In the genomic region with DNA sequence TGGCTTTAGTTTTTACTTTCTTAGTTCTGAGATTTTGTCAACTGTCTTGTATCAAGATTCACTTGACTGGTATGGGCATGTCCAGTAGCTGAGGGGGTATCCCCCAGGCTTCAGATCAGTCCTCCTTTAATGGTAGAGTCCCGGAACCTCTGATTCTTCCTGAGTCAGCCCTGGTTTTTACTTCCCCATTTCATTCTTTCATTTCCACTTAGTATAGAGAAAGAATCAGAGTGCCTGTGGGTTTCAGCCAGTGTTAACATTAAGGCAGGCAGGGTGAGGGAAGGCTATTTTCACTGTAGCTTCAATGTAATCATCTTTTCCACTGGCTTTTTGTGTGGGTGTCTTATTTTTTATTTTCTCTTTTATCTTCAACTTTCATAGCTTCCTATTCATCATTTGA, we compare ENCODE assay signal across 10 cellular contexts. TPM values are rescaled to one million over a fixed set of nuclear protein-coding genes. Genes with fewer than 3 reads are reported as not detected.
A peak's percentile ranks its signal among the peaks of the same experiment; 100 is the strongest.
DNase-seq lines count a peak whose midpoint lies in the region; ATAC-seq and TF ChIP-seq lines count a peak whose summit lies in the region.
"Had no signal": no experiment of that assay in that cellular context is flagged by ENCODE, and none has a peak within 500 bp of the region (broad histone marks: within the 10 kb centered on the region; RNA-seq: fewer than 3 reads in every experiment).

No MANE protein-coding gene starts in this region.

- H2AK5ac ChIP-seq in trophoblast cell (ENCODE audit: low read length), result no peak overlapping the region

- POLR2A ChIA-PET in OCI-LY7 (lab: Charles Lee), result interaction anchor here (0.6 to 1.3 kb wide), 7 partner anchors 8 to 453 kb away, joined by 3 to 4 read pairs (median 3); partner anchors contain the start of gene COMMD10

- H4K20me1 ChIP-seq in OCI-LY7 (ENCODE audit: insufficient read depth, low read length), result no peaks in the 10 kb centered on the region

- H3K9me3 ChIP-seq in OCI-LY7 (ENCODE audit: low read length), result no peaks in the 10 kb centered on the region
- no peaks in the 10 kb centered on the region for H3K9me3 ChIP-seq in trophoblast cell (ENCODE audit: insufficient read depth, low read depth, low read length)
- H3K9me3 ChIP-seq: Caco-2 had no signal

- H3K9me2 ChIP-seq in OCI-LY7 (ENCODE audit: insufficient read depth, low read length), result no peaks in the 10 kb centered on the region

- no peak overlapping the region for H4K12ac ChIP-seq in trophoblast cell (ENCODE audit: low read depth, low read length)

- H3K4me2 ChIP-seq in OCI-LY7 (ENCODE audit: low read length), result peak overlapping the region; percentile 52
- H3K4me2 ChIP-seq in trophoblast cell (ENCODE audit: low read length), result no peak overlapping the region

- H3K79me1 ChIP-seq in trophoblast cell (ENCODE audit: low read length), result no peaks in the 10 kb centered on the region

- DNase-seq in AML-193 (lab: John Stamatoyannopoulos, UW) (peak; percentile 66 to 68), OCI-LY7 (ENCODE audit: low spot score) (peak; percentile 69), mucosa of gallbladder (ENCODE audit: low spot score) (no peak), cerebellar nuclear complex (lab: John Stamatoyannopoulos, UW) (no peak), trophoblast cell (no peak), RKO (ENCODE audit: low spot score) (no peak)
- DNase-seq: Caco-2, hippocampal formation had no signal

- H4K8ac ChIP-seq in trophoblast cell (ENCODE audit: low read depth, low read length), result no peak overlapping the region

- H3K27ac ChIP-seq in OCI-LY7 (ENCODE audit: low read depth, low read length, poor library complexity, severe bottlenecking) (no peak overlapping the region), trophoblast cell (ENCODE audit: low read depth, low read length) (no peak overlapping the region)

- no peaks in the 10 kb centered on the region for H3K27me3 ChIP-seq in trophoblast cell (ENCODE audit: insufficient read depth, low read length)

- H3K36me3 ChIP-seq in OCI-LY7 (ENCODE audit: insufficient read depth, low read length) (no peaks in the 10 kb centered on the region), trophoblast cell (ENCODE audit: control insufficient read depth in 1 of 2, insufficient read depth in 2 of 2, low read length in 2 of 2) (no peaks in the 10 kb centered on the region)

- H3K14ac ChIP-seq in trophoblast cell (ENCODE audit: low read length), result no peak overlapping the region

- no peak overlapping the region for H2BK120ac ChIP-seq in trophoblast cell (ENCODE audit: insufficient read depth, low read length, poor library complexity)

- no peak overlapping the region for H3K18ac ChIP-seq in trophoblast cell (ENCODE audit: low read length)

- no peaks in the 10 kb centered on the region for H3K79me2 ChIP-seq in OCI-LY7 (ENCODE audit: insufficient read depth, low read depth, low read length)
- no peaks in the 10 kb centered on the region for H3K79me2 ChIP-seq in trophoblast cell (ENCODE audit: control insufficient read depth, insufficient read depth, low read length, poor library complexity)

- BruUV-seq in OCI-LY7 (replicated peaks; lab: Mats Ljungman, UMichigan), result no TSS peak

- no peak overlapping the region for H2BK12ac ChIP-seq in trophoblast cell (ENCODE audit: low read length)

- peak overlapping the region; percentile 33; the same call in 1 of the 2 replicates for H2AFZ ChIP-seq in OCI-LY7 (ENCODE audit: low read length)
- H2AFZ ChIP-seq in trophoblast cell (ENCODE audit: insufficient read depth, low read length, poor library complexity), result no peak overlapping the region

- no peak overlapping the region for H3K23ac ChIP-seq in trophoblast cell (ENCODE audit: low read length)

- no peak overlapping the region for H4K91ac ChIP-seq in trophoblast cell (ENCODE audit: low read depth, low read length)

- H2BK5ac ChIP-seq in trophoblast cell (ENCODE audit: low read depth, low read length, poor library complexity), result no peak overlapping the region

- TF ChIP-seq CTCF in OCI-LY7 (conservative IDR thresholded peaks at IDR 0.05; ENCODE audit: low read length), result no peak

- no peak overlapping the region for H3K4ac ChIP-seq in trophoblast cell (ENCODE audit: low read depth, low read length)

- no CpG with 5 or more reads among the region's 1 CpG for WGBS in trophoblast cell (ENCODE audit: extremely low coverage, insufficient coverage, insufficient read length)

- peak; percentile 99 for ATAC-seq in GM18909 (IDR thresholded peaks at IDR 0.05; ENCODE audit: poor library complexity, unreplicated experiment)
- peak; percentile 98 for ATAC-seq in HG02943 (IDR thresholded peaks at IDR 0.05; ENCODE audit: low read depth, unreplicated experiment)

- H3K4me3 ChIP-seq in OCI-LY7 (ENCODE audit: low read depth, low read length, poor library complexity, severe bottlenecking), result peak overlapping the region; percentile 4
- no peak overlapping the region for H3K4me3 ChIP-seq in trophoblast cell (ENCODE audit: low read depth, low read length)

- CTCF ChIA-PET in OCI-LY7 (lab: Charles Lee; ENCODE audit: unreplicated experiment), result interaction anchor here (0.5 kb wide), 1 partner anchor 241 kb away, joined by 3 read pairs; no protein-coding TSS in a partner anchor

- no peak overlapping the region for H3K9ac ChIP-seq in trophoblast cell (ENCODE audit: low read length)

- intact Hi-C loops in OCI-LY7 (cut with micrococcal nuclease; ENCODE audit: unreplicated experiment), result no loop called here

- H3K4me1 ChIP-seq in OCI-LY7 (ENCODE audit: insufficient read depth, low read length, poor library complexity, severe bottlenecking) (peaks cover 21% of the 10 kb centered on the region), trophoblast cell (ENCODE audit: control insufficient read depth in 1 of 2, insufficient read depth in 2 of 2, low read length in 2 of 2) (no peaks in the 10 kb centered on the region)
- H3K4me1 ChIP-seq: Caco-2 had no signal

RNA-seq across cellular contexts. Expression of gene COMMD10, which starts 8.3 kb away (rescaled TPM):
- total RNA-seq in OCI-LY7 (2014; rRNA removed; shearing (Covaris generic)), result 11.0 and 15.7 TPM in 2 replicates
- total RNA-seq in OCI-LY7 (2022) (11.7 and 15.0 TPM in 2 replicates), mucosa of gallbladder (32.8 TPM)
- 23.5 and 24.9 TPM in 2 replicates for polyA plus RNA-seq in trophoblast cell (2013)

RNA-seq across cellular contexts. Expression of gene ARL14EPL, which starts 44.2 kb away (rescaled TPM):
- not detected in 2 replicates for total RNA-seq in OCI-LY7 (2014; rRNA removed; shearing (Covaris generic))
- not detected in 2 replicates for total RNA-seq in OCI-LY7 (2022)
- total RNA-seq in mucosa of gallbladder, result not detected
- polyA plus RNA-seq in trophoblast cell (2013), result 0.06 and 0.10 TPM in 2 replicates
- total RNA-seq: Caco-2 had no signal

Comparison
In these comparisons a context has a peak if more than half of its experiments do, and no peak if none do; other contexts are left out.
1. DNase-seq: peak in AML-193 (2 of 2) and OCI-LY7 (single experiment); none in mucosa of gallbladder (single experiment), cerebellar nuclear complex (0 of 2), trophoblast cell (0 of 2) and RKO (single experiment).